In genomic region chr18:21735452-21736015, GRCh38 we compare ENCODE assay signal across 10 cellular contexts. TPM values are rescaled to one million over a fixed set of nuclear protein-coding genes. Genes with fewer than 3 reads are reported as not detected.
A peak's percentile ranks its signal among the peaks of the same experiment; 100 is the strongest.
DNase-seq lines count a peak whose midpoint lies in the region; ATAC-seq lines count a peak whose summit lies in the region.
"Had no signal": no experiment of that assay in that cellular context is flagged by ENCODE, and none has a peak within 500 bp of the region (broad histone marks: within the 10 kb centered on the region; RNA-seq: fewer than 3 reads in every experiment).

No MANE protein-coding gene starts in this region.

- H3K4me1 Mint-ChIP-seq in activated CD8-positive, alpha-beta memory T cell treated with anti-CD3 and anti-CD28 coated beads, Interleukin-2, amount 10 ng/mL, durations not matched to agents 7 days and 5 days, result peaks cover 21% of the 10 kb centered on the region

- intact Hi-C loops in left ventricle myocardium superior (cut with micrococcal nuclease), result no loop called here

- no peak overlapping the region for H3K4me3 Mint-ChIP-seq in activated CD8-positive, alpha-beta memory T cell treated with anti-CD3 and anti-CD28 coated beads, Interleukin-2, amount 10 ng/mL, durations not matched to agents 7 days and 5 days
- H3K4me3 Mint-ChIP-seq: nephron; stimulated activated naive CD8-positive, alpha-beta T cell treated with anti-CD3 and anti-CD28 coated beads, Interleukin-15, Interleukin-2, amounts not matched to agents 100 ng/mL and 50 ng/mL, for 24 hours had no signal

- peak; percentile 59 for DNase-seq in activated CD8-positive, alpha-beta memory T cell treated with anti-CD3 and anti-CD28 coated beads, Interleukin-2, amount 10 ng/mL, durations not matched to agents 7 days and 5 days
- no peak for DNase-seq in activated CD8-positive, alpha-beta memory T cell treated with anti-CD3 and anti-CD28 coated beads, Interleukin-2, amount 50 U/mL, for 48 hours
- DNase-seq in activated CD4-positive, alpha-beta T cell treated with anti-CD3 and anti-CD28 coated beads, Interleukin-2, amount 50 U/mL, for 48 hours, result peak; percentile 49 to 60
- DNase-seq in left ventricle myocardium superior, result peak; percentile 38
- DNase-seq in stimulated activated CD8-positive, alpha-beta memory T cell treated with anti-CD3 and anti-CD28 coated beads, Interleukin-4, amount 100 ng/mL, for 48 hours, result peak; percentile 37
- no peak for DNase-seq in kidney tubule cell (ENCODE audit: low spot score)
- DNase-seq in nucleus accumbens (lab: John Stamatoyannopoulos, UW), result no peak
- no peak for DNase-seq in NK-92 treated with Interleukin-12 subunit alpha and Interleukin-12 subunit beta, amount 100 ng/mL, for 24 hours (lab: John Stamatoyannopoulos, UW)

- H3K9me3 Mint-ChIP-seq in activated CD8-positive, alpha-beta memory T cell treated with anti-CD3 and anti-CD28 coated beads, Interleukin-2, amount 10 ng/mL, durations not matched to agents 7 days and 5 days (ENCODE audit: low read depth), result peaks cover 9% of the 10 kb centered on the region
- H3K9me3 Mint-ChIP-seq: stimulated activated naive CD8-positive, alpha-beta T cell treated with anti-CD3 and anti-CD28 coated beads, Interleukin-15, Interleukin-2, amounts not matched to agents 100 ng/mL and 50 ng/mL, for 24 hours had no signal

- peaks cover 20% of the 10 kb centered on the region for H3K36me3 Mint-ChIP-seq in activated CD8-positive, alpha-beta memory T cell treated with anti-CD3 and anti-CD28 coated beads, Interleukin-2, amount 10 ng/mL, durations not matched to agents 7 days and 5 days

- ATAC-seq in activated CD8-positive, alpha-beta memory T cell treated with anti-CD3 and anti-CD28 coated beads, Interleukin-2, amount 10 ng/mL, durations not matched to agents 7 days and 5 days, result no peak
- no peak for ATAC-seq in left ventricle myocardium superior

- CTCF ChIA-PET in activated CD8-positive, alpha-beta memory T cell treated with anti-CD3 and anti-CD28 coated beads, Interleukin-2, amount 10 ng/mL, durations not matched to agents 7 days and 5 days (lab: Charles Lee), result no interaction called here

- peak overlapping the region; percentile 65 for H3K27ac Mint-ChIP-seq in activated CD8-positive, alpha-beta memory T cell treated with anti-CD3 and anti-CD28 coated beads, Interleukin-2, amount 10 ng/mL, durations not matched to agents 7 days and 5 days
- H3K27ac Mint-ChIP-seq: stimulated activated naive CD8-positive, alpha-beta T cell treated with anti-CD3 and anti-CD28 coated beads, Interleukin-15, Interleukin-2, amounts not matched to agents 100 ng/mL and 50 ng/mL, for 24 hours had no signal

- H3K27me3 Mint-ChIP-seq in activated CD8-positive, alpha-beta memory T cell treated with anti-CD3 and anti-CD28 coated beads, Interleukin-2, amount 10 ng/mL, durations not matched to agents 7 days and 5 days, result no peaks in the 10 kb centered on the region
- H3K27me3 Mint-ChIP-seq: stimulated activated naive CD8-positive, alpha-beta T cell treated with anti-CD3 and anti-CD28 coated beads, Interleukin-15, Interleukin-2, amounts not matched to agents 100 ng/mL and 50 ng/mL, for 24 hours had no signal

RNA-seq across cellular contexts. Expression of gene MIB1, which starts 5.1 kb away (rescaled TPM):
- 10 to 100 TPM; 40.5 to 54.8 TPM for total RNA-seq in activated CD8-positive, alpha-beta memory T cell treated with anti-CD3 and anti-CD28 coated beads, Interleukin-2, amount 10 ng/mL, durations not matched to agents 7 days and 5 days
- total RNA-seq in left ventricle myocardium superior, result 18.9 TPM

RNA-seq across cellular contexts. Expression of gene ABHD3, which starts 31.0 kb away (rescaled TPM):
- total RNA-seq in activated CD8-positive, alpha-beta memory T cell treated with anti-CD3 and anti-CD28 coated beads, Interleukin-2, amount 10 ng/mL, durations not matched to agents 7 days and 5 days, result 10 to 100 TPM; 47.9 to 62.6 TPM
- total RNA-seq in left ventricle myocardium superior, result 6.0 TPM

Comparison
In these comparisons a context has a peak if more than half of its experiments do, and no peak if none do; other contexts are left out.
1. DNase-seq: peak in activated CD8-positive, alpha-beta memory T cell treated with anti-CD3 and anti-CD28 coated beads, Interleukin-2, amount 10 ng/mL, durations not matched to agents 7 days and 5 days (single experiment), activated CD4-positive, alpha-beta T cell treated with anti-CD3 and anti-CD28 coated beads, Interleukin-2, amount 50 U/mL, for 48 hours (2 of 2), left ventricle myocardium superior (single experiment) and stimulated activated CD8-positive, alpha-beta memory T cell treated with anti-CD3 and anti-CD28 coated beads, Interleukin-4, amount 100 ng/mL, for 48 hours (single experiment); none in activated CD8-positive, alpha-beta memory T cell treated with anti-CD3 and anti-CD28 coated beads, Interleukin-2, amount 50 U/mL, for 48 hours (single experiment), kidney tubule cell (single experiment), nucleus accumbens (0 of 56) and NK-92 treated with Interleukin-12 subunit alpha and Interleukin-12 subunit beta, amount 100 ng/mL, for 24 hours (single experiment).